In the genomic region with DNA sequence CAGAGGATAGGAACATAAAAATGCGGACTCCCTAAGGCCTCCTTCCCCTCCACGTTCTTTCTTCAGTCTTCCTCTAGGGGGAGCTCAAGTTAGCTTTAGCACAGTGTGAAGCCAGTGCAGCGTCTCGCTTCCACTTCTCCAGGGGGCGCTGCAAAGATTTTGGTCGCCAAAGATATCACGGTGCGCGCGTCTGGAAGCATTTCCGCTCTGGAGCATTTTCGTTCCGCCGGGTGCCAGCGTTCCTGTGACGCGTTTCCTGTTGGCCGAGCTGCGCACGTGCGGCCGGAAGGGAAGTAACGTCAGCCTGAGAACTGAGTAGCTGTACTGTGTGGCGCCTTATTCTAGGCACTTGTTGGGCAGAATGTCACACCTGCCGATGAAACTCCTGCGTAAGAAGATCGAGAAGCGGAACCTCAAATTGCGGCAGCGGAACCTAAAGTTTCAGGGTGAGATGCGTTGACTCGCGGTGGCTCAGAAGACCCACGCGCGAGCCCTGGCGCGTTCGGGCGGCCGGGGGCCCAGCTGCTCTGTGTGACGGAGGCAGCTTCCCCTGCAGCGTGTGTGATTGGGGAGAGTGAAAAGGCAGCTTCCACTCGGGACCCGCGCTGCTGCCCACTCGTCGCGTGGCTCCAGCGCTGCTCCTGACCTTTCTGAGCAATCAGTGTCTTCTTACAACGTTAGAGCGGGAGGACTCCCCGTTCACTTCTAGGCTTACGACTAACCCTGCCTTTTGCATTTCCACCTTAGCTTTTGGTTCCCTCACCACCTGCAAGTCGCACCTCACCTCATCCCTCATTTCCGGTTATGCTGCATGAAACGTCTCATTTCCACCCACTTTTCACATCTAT, we compare ENCODE assay signal across 1 cellular context.
TF ChIP-seq lines count a peak whose summit lies in the region.

DDX18 (plus strand) TSS at position 275 of the 848 bp plus-strand sequence; CDS start at position 362, 87 bp downstream.

TF ChIP-seq in HEK293, 187 proteins besides CTCF, POLR2A, EP300 and RAD21 (continued from another document and continues in another):
- TF ChIP-seq, protein P1, sequence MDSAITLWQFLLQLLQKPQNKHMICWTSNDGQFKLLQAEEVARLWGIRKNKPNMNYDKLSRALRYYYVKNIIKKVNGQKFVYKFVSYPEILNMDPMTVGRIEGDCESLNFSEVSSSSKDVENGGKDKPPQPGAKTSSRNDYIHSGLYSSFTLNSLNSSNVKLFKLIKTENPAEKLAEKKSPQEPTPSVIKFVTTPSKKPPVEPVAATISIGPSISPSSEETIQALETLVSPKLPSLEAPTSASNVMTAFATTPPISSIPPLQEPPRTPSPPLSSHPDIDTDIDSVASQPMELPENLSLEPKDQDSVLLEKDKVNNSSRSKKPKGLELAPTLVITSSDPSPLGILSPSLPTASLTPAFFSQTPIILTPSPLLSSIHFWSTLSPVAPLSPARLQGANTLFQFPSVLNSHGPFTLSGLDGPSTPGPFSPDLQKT (IDR thresholded peaks at IDR 0.05; ENCODE audit: borderline replicate concordance, low read depth, low read length) = no peak
- TF ChIP-seq YY1 (tag by site-specific recombination; IDR thresholded peaks at IDR 0.05) (0 out of 2 replicates have a peak, but pooled peaks have one; percentile 39), TRIM28 (IDR thresholded peaks at IDR 0.05; ENCODE audit: borderline replicate concordance, low read length) (peak; percentile 86; the same call in 1 of the 2 replicates), ZNF416 (tag by site-specific recombination; IDR thresholded peaks at IDR 0.05) (no peak), ZNF624 (tag by site-specific recombination; IDR thresholded peaks at IDR 0.05) (no peak), ZNF544 (tag by site-specific recombination; IDR thresholded peaks at IDR 0.05) (no peak), ZNF362 (tag by site-specific recombination; IDR thresholded peaks at IDR 0.05) (no peak), PATZ1 (tag by site-specific recombination; IDR thresholded peaks at IDR 0.05) (no peak), ZNF658 (tag by site-specific recombination; IDR thresholded peaks at IDR 0.05) (no peak), KLF8 (tag by site-specific recombination; IDR thresholded peaks at IDR 0.05) (0 out of 2 replicates have a peak, but pooled peaks have one; percentile 43), KLF10 (tag by site-specific recombination; IDR thresholded peaks at IDR 0.05) (0 out of 2 replicates have a peak, but pooled peaks have one; percentile 30), ZNF585B (tag by site-specific recombination; IDR thresholded peaks at IDR 0.05) (no peak), ZNF16 (tag by site-specific recombination; IDR thresholded peaks at IDR 0.05; ENCODE audit: low read depth) (no peak), ZFP69B (tag by site-specific recombination; IDR thresholded peaks at IDR 0.05) (0 out of 2 replicates have a peak, but pooled peaks have one; percentile 54), ZBTB17 (tag by site-specific recombination; IDR thresholded peaks at IDR 0.05) (peak; percentile 60), HOXA7 (CRISPR knock-in tag; IDR thresholded peaks at IDR 0.05; ENCODE audit: borderline replicate concordance) (no peak), ZNF677 (tag by site-specific recombination; IDR thresholded peaks at IDR 0.05) (no peak), ZNF561 (tag by site-specific recombination; IDR thresholded peaks at IDR 0.05; ENCODE audit: borderline replicate concordance) (peak; percentile 64; the same call in 1 of the 2 replicates), ZNF133 (tag by site-specific recombination; IDR thresholded peaks at IDR 0.05) (no peak), HOXC10 (CRISPR knock-in tag; IDR thresholded peaks at IDR 0.05) (no peak), ZBTB1 (tag by site-specific recombination; IDR thresholded peaks at IDR 0.05) (no peak), BCL11A (tag by site-specific recombination; IDR thresholded peaks at IDR 0.05; ENCODE audit: low read depth) (no peak), MZF1 (tag by site-specific recombination; IDR thresholded peaks at IDR 0.05; ENCODE audit: borderline replicate concordance) (no peak), EGR2 (tag by site-specific recombination; IDR thresholded peaks at IDR 0.05; ENCODE audit: low read depth) (no peak), ZNF670 (tag by site-specific recombination; IDR thresholded peaks at IDR 0.05; ENCODE audit: low read depth) (no peak), PRDM1 (tag by site-specific recombination; IDR thresholded peaks at IDR 0.05) (no peak), ZNF350 (tag by site-specific recombination; IDR thresholded peaks at IDR 0.05) (no peak), ZNF311 (tag by site-specific recombination; IDR thresholded peaks at IDR 0.05; ENCODE audit: borderline replicate concordance) (no peak), SCRT1 (tag by site-specific recombination; IDR thresholded peaks at IDR 0.05; ENCODE audit: borderline replicate concordance) (peak; percentile 64; the same call in 1 of the 2 replicates), KLF9 (tag by site-specific recombination; IDR thresholded peaks at IDR 0.05; ENCODE audit: low read depth) (no peak; the same call in 1 of the 2 replicates), ZNF2 (tag by site-specific recombination; IDR thresholded peaks at IDR 0.05) (peak; percentile 93), GLIS2 (tag by site-specific recombination; IDR thresholded peaks at IDR 0.05) (no peak), ZNF623 (tag by site-specific recombination; IDR thresholded peaks at IDR 0.05) (no peak), ZNF791 (tag by site-specific recombination; IDR thresholded peaks at IDR 0.05) (no peak), ZNF548 (tag by site-specific recombination; IDR thresholded peaks at IDR 0.05) (no peak), ZNF747 (tag by site-specific recombination; IDR thresholded peaks at IDR 0.05) (no peak), ZNF768 (tag by site-specific recombination; IDR thresholded peaks at IDR 0.05) (no peak), BCL6B (tag by site-specific recombination; IDR thresholded peaks at IDR 0.05) (no peak), ZSCAN30 (tag by site-specific recombination; IDR thresholded peaks at IDR 0.05) (peak; percentile 82), ZNF394 (tag by site-specific recombination; IDR thresholded peaks at IDR 0.05; ENCODE audit: borderline replicate concordance) (peak; percentile 74; the same call in 1 of the 2 replicates), ZNF639 (tag by site-specific recombination; IDR thresholded peaks at IDR 0.05) (peak; percentile 75; the same call in 1 of the 2 replicates), ZFP37 (tag by site-specific recombination; IDR thresholded peaks at IDR 0.05) (peak; percentile 64; the same call in 1 of the 2 replicates), ZNF514 (tag by site-specific recombination; IDR thresholded peaks at IDR 0.05) (no peak), YY2 (tag by site-specific recombination; IDR thresholded peaks at IDR 0.05) (no peak), ZNF645 (tag by site-specific recombination; IDR thresholded peaks at IDR 0.05) (no peak), ZNF707 (tag by site-specific recombination; IDR thresholded peaks at IDR 0.05) (no peak), ZNF549 (tag by site-specific recombination; IDR thresholded peaks at IDR 0.05) (no peak), ZNF169 (tag by site-specific recombination; IDR thresholded peaks at IDR 0.05) (no peak), GLI4 (tag by site-specific recombination; IDR thresholded peaks at IDR 0.05) (no peak), ZNF302 (tag by site-specific recombination; IDR thresholded peaks at IDR 0.05; ENCODE audit: low read depth) (no peak), RBAK (tag by site-specific recombination; IDR thresholded peaks at IDR 0.05) (no peak), OVOL3 (tag by site-specific recombination; IDR thresholded peaks at IDR 0.05) (no peak), KLF7 (tag by site-specific recombination; IDR thresholded peaks at IDR 0.05; ENCODE audit: borderline replicate concordance) (no peak), GFI1B (tag by site-specific recombination; IDR thresholded peaks at IDR 0.05) (no peak), ZNF121 (tag by site-specific recombination; IDR thresholded peaks at IDR 0.05) (no peak), ZNF621 (tag by site-specific recombination; IDR thresholded peaks at IDR 0.05) (no peak)
- TF ChIP-seq, protein P2, sequence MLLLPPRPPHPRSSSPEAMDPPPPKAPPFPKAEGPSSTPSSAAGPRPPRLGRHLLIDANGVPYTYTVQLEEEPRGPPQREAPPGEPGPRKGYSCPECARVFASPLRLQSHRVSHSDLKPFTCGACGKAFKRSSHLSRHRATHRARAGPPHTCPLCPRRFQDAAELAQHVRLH (tag by site-specific recombination; IDR thresholded peaks at IDR 0.05) = no peak
- TF ChIP-seq, protein P3, sequence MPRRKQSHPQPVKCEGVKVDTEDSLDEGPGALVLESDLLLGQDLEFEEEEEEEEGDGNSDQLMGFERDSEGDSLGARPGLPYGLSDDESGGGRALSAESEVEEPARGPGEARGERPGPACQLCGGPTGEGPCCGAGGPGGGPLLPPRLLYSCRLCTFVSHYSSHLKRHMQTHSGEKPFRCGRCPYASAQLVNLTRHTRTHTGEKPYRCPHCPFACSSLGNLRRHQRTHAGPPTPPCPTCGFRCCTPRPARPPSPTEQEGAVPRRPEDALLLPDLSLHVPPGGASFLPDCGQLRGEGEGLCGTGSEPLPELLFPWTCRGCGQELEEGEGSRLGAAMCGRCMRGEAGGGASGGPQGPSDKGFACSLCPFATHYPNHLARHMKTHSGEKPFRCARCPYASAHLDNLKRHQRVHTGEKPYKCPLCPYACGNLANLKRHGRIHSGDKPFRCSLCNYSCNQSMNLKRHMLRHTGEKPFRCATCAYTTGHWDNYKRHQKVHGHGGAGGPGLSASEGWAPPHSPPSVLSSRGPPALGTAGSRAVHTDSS (tag by site-specific recombination; IDR thresholded peaks at IDR 0.05) = no peak
- TF ChIP-seq, protein P4, sequence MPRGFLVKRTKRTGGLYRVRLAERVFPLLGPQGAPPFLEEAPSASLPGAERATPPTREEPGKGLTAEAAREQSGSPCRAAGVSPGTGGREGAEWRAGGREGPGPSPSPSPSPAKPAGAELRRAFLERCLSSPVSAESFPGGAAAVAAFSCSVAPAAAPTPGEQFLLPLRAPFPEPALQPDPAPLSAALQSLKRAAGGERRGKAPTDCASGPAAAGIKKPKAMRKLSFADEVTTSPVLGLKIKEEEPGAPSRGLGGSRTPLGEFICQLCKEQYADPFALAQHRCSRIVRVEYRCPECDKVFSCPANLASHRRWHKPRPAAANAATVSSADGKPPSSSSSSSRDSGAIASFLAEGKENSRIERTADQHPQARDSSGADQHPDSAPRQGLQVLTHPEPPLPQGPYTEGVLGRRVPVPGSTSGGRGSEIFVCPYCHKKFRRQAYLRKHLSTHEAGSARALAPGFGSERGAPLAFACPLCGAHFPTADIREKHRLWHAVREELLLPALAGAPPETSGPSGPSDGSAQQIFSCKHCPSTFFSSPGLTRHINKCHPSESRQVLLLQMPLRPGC (tag by site-specific recombination; IDR thresholded peaks at IDR 0.05) = peak; percentile 68
